16 cellular contexts compared by ENCODE assay signal in the genomic region with DNA sequence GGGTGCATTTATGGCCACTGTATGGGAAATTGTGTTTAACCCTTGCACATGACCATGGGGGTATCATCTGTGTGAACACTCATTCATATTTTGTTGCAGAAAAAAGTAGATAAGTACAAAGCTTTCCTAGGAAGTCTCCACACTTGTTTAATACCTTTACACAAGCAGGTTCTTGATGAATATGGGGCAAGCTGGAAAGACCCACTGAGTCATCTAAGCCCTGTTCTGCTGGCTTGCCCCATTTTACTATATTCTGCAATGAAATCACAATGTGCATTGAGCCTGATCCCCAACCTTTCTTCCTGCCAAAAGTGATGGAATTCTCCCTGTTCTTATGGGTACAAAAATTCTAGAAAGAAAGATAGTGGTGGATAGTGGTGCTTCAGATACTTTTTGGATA.
DNase-seq lines count a peak whose midpoint lies in the region; ATAC-seq lines count a peak whose summit lies in the region.
"Had no signal": no experiment of that assay in that cellular context is flagged by ENCODE, and none has a peak within 500 bp of the region (broad histone marks: within the 10 kb centered on the region; RNA-seq: fewer than 3 reads in every experiment).

No MANE protein-coding gene starts in this region.

- no peak overlapping the region for H3K4me3 Mint-ChIP-seq in activated CD4-positive, alpha-beta T cell treated with anti-CD3 and anti-CD28 coated beads for 36 hours
- H3K4me3 Mint-ChIP-seq in activated T-helper 17 cell treated with anti-CD3 and anti-CD28 coated beads, Interleukin-2, amount 50 U/mL, for 72 hours: peak overlapping the region; percentile 56
- H3K4me3 Mint-ChIP-seq in stimulated activated effector memory CD8-positive, alpha-beta T cell treated with anti-CD3 and anti-CD28 coated beads, Interleukin-12 subunit alpha, Interleukin-12 subunit beta, amount 100 ng/mL, for 72 hours: peak overlapping the region; percentile 9
- H3K4me3 Mint-ChIP-seq: CD14-positive monocyte; CD4-positive, alpha-beta memory T cell; GM23338 had no signal

- H3K36me3 Mint-ChIP-seq in activated CD4-positive, alpha-beta T cell treated with anti-CD3 and anti-CD28 coated beads for 36 hours (ENCODE audit: low read depth): no peaks in the 10 kb centered on the region
- peaks cover 6 to 10% of the 10 kb centered on the region in 2 donors for H3K36me3 Mint-ChIP-seq in activated naive CD4-positive, alpha-beta T cell treated with anti-CD3 and anti-CD28 coated beads, Interleukin-2, amount 50 U/mL, for 72 hours
- no peaks in the 10 kb centered on the region for H3K36me3 Mint-ChIP-seq in activated T-helper 17 cell treated with anti-CD3 and anti-CD28 coated beads, Interleukin-2, amount 50 U/mL, for 72 hours (ENCODE audit: low read depth)
- H3K36me3 Mint-ChIP-seq in stimulated activated effector memory CD8-positive, alpha-beta T cell treated with anti-CD3 and anti-CD28 coated beads, Interleukin-12 subunit alpha, Interleukin-12 subunit beta, amount 100 ng/mL, for 72 hours: no peaks in the 10 kb centered on the region
- H3K36me3 Mint-ChIP-seq: CD14-positive monocyte; CD4-positive, alpha-beta memory T cell had no signal

- no peak overlapping the region for H3K27ac Mint-ChIP-seq in activated CD4-positive, alpha-beta T cell treated with anti-CD3 and anti-CD28 coated beads for 36 hours
- no peak overlapping the region for H3K27ac Mint-ChIP-seq in activated naive CD4-positive, alpha-beta T cell treated with anti-CD3 and anti-CD28 coated beads, Interleukin-2, amount 50 U/mL, for 72 hours
- H3K27ac Mint-ChIP-seq in activated T-helper 17 cell treated with anti-CD3 and anti-CD28 coated beads, Interleukin-2, amount 50 U/mL, for 72 hours: peak overlapping the region; percentile 77
- H3K27ac Mint-ChIP-seq in stimulated activated effector memory CD8-positive, alpha-beta T cell treated with anti-CD3 and anti-CD28 coated beads, Interleukin-12 subunit alpha, Interleukin-12 subunit beta, amount 100 ng/mL, for 72 hours: no peak overlapping the region
- H3K27ac Mint-ChIP-seq: CD14-positive monocyte; CD4-positive, alpha-beta memory T cell; GM23338 had no signal

- peak; percentile 68 for ATAC-seq in activated CD4-positive, alpha-beta T cell treated with anti-CD3 and anti-CD28 coated beads for 36 hours
- ATAC-seq in activated naive CD4-positive, alpha-beta T cell treated with anti-CD3 and anti-CD28 coated beads, Interleukin-2, amount 50 U/mL, for 72 hours: peak; percentile 62 to 73
- ATAC-seq in activated T-helper 17 cell treated with anti-CD3 and anti-CD28 coated beads, Interleukin-2, amount 50 U/mL, for 72 hours (replicated peaks): peak; percentile 67
- peak; percentile 68 for ATAC-seq in stimulated activated effector memory CD8-positive, alpha-beta T cell treated with anti-CD3 and anti-CD28 coated beads, Interleukin-12 subunit alpha, Interleukin-12 subunit beta, amount 100 ng/mL, for 72 hours
- ATAC-seq: A549, GM23338, HepG2 had no signal

- H3K27me3 Mint-ChIP-seq in activated CD4-positive, alpha-beta T cell treated with anti-CD3 and anti-CD28 coated beads for 36 hours: peaks cover 10% of the 10 kb centered on the region
- H3K27me3 Mint-ChIP-seq in activated T-helper 17 cell treated with anti-CD3 and anti-CD28 coated beads, Interleukin-2, amount 50 U/mL, for 72 hours: no peaks in the 10 kb centered on the region

- CTCF ChIA-PET in activated CD4-positive, alpha-beta T cell treated with anti-CD3 and anti-CD28 coated beads for 36 hours (lab: Charles Lee): interaction anchor here (0.7 to 1.1 kb wide), 2 partner anchors 13 to 1186 kb away, joined by 3 to 4 read pairs; no protein-coding TSS in a partner anchor

- no peak for DNase-seq in activated CD4-positive, alpha-beta T cell treated with anti-CD3 and anti-CD28 coated beads for 36 hours
- DNase-seq in activated CD4-positive, alpha-beta T cell treated with anti-CD3 and anti-CD28 coated beads for 48 hours: no peak
- DNase-seq in activated naive CD4-positive, alpha-beta T cell treated with anti-CD3 and anti-CD28 coated beads, Interleukin-2, amount 50 U/mL, for 72 hours (ENCODE audit: low spot score in 2 of 2): no peak
- no peak for DNase-seq in activated naive CD4-positive, alpha-beta T cell treated with anti-CD3 and anti-CD28 coated beads, Interleukin-2, amount 50 U/mL, for 16 hours
- DNase-seq in stimulated activated effector memory CD8-positive, alpha-beta T cell treated with anti-CD3 and anti-CD28 coated beads, Interleukin-12 subunit alpha, Interleukin-12 subunit beta, amount 100 ng/mL, for 72 hours (ENCODE audit: low spot score in 2 of 2): no peak
- no peak for DNase-seq in AG08396 (ENCODE audit: low spot score)
- DNase-seq: CD4-positive, alpha-beta memory T cell; DMS153; DMS79; GDM1; HCEC 1CT had no signal

- POLR2A ChIA-PET in activated CD4-positive, alpha-beta T cell treated with anti-CD3 and anti-CD28 coated beads for 36 hours (lab: Charles Lee): interaction anchor here (0.6 kb wide), 1 partner anchor 29 kb away, joined by 3 read pairs; no protein-coding TSS in a partner anchor

- peaks cover 14% of the 10 kb centered on the region for H3K4me1 Mint-ChIP-seq in activated CD4-positive, alpha-beta T cell treated with anti-CD3 and anti-CD28 coated beads for 36 hours
- peaks cover 8% of the 10 kb centered on the region for H3K4me1 Mint-ChIP-seq in activated T-helper 17 cell treated with anti-CD3 and anti-CD28 coated beads, Interleukin-2, amount 50 U/mL, for 72 hours
- H3K4me1 Mint-ChIP-seq in stimulated activated effector memory CD8-positive, alpha-beta T cell treated with anti-CD3 and anti-CD28 coated beads, Interleukin-12 subunit alpha, Interleukin-12 subunit beta, amount 100 ng/mL, for 72 hours: peaks cover 19% of the 10 kb centered on the region
- H3K4me1 Mint-ChIP-seq: CD4-positive, alpha-beta memory T cell; GM23338 had no signal

- intact Hi-C loops in activated CD4-positive, alpha-beta T cell treated with anti-CD3 and anti-CD28 coated beads for 36 hours (cut with DNase I, micrococcal nuclease): loop anchor here in 1 of 2 experiments (10.0 kb wide), 1 partner anchor 354 kb away; no protein-coding TSS in a partner anchor

- no peaks in the 10 kb centered on the region for H3K9me3 Mint-ChIP-seq in activated CD4-positive, alpha-beta T cell treated with anti-CD3 and anti-CD28 coated beads for 36 hours (ENCODE audit: low read depth)
- H3K9me3 Mint-ChIP-seq in activated naive CD4-positive, alpha-beta T cell treated with anti-CD3 and anti-CD28 coated beads, Interleukin-2, amount 50 U/mL, for 72 hours: peaks cover 6 to 9% of the 10 kb centered on the region in 2 donors
- peaks cover 3% of the 10 kb centered on the region for H3K9me3 Mint-ChIP-seq in activated T-helper 17 cell treated with anti-CD3 and anti-CD28 coated beads, Interleukin-2, amount 50 U/mL, for 72 hours
- peaks cover 4% of the 10 kb centered on the region for H3K9me3 Mint-ChIP-seq in stimulated activated effector memory CD8-positive, alpha-beta T cell treated with anti-CD3 and anti-CD28 coated beads, Interleukin-12 subunit alpha, Interleukin-12 subunit beta, amount 100 ng/mL, for 72 hours
- H3K9me3 Mint-ChIP-seq: GM23338 had no signal
